In genomic region chr7:50771120-50772002, GRCh38 we compare ENCODE assay signal across 21 cellular contexts. TPM values are rescaled to one million over a fixed set of nuclear protein-coding genes. Genes with fewer than 3 reads are reported as not detected.
DNase-seq lines count a peak whose midpoint lies in the region; ATAC-seq and TF ChIP-seq lines count a peak whose summit lies in the region.
"Had no signal": no experiment of that assay in that cellular context is flagged by ENCODE, and none has a peak within 500 bp of the region (broad histone marks: within the 10 kb centered on the region; RNA-seq: fewer than 3 reads in every experiment).

No MANE protein-coding gene starts in this region.

- TF ChIP-seq CTCF in gastrocnemius medialis (IDR thresholded peaks at IDR 0.05 in 4 of 5, conservative IDR thresholded peaks at IDR 0.05 in 1 of 5): peak in 1 of 5 experiments; percentile 7

- DNase-seq in NCI-H146 (lab: John Stamatoyannopoulos, UW) (peak; percentile 15), NCI-H146 treated with DMSO at 0.1 percent for 48 hours (lab: John Stamatoyannopoulos, UW; ENCODE audit: unreplicated experiment) (no peak), cerebellar cortex (ENCODE audit: low spot score) (peak; percentile 89), right cardiac atrium (peak in 1 of 3 donors; percentile 64), gastrocnemius medialis (peak in 1 of 2 donors; percentile 42), iPS-NIHi11 (ENCODE audit: low spot score) (no peak), COR-L47 (lab: John Stamatoyannopoulos, UW) (no peak)
- DNase-seq: activated CD4-positive, alpha-beta memory T cell treated with anti-CD3 and anti-CD28 coated beads for 36 hours; activated CD4-positive, CD25-positive, alpha-beta regulatory T cell; activated effector memory CD4-positive, alpha-beta T cell treated with Interleukin-2 at 50 U/mL for 16 hours; activated naive CD8-positive, alpha-beta T cell treated with anti-CD3 and anti-CD28 coated beads, Interleukin-2, amount 10 ng/mL, durations not matched to agents 7 days and 5 days; cortex of kidney; mammary epithelial cell; MM.1S; NCI-H1417 treated with DMSO at 0.1 percent for 48 hours; NCI-H2171; NCI-H526 treated with DMSO at 0.1 percent for 48 hours; T1000; upper lobe of left lung had no signal

- TF ChIP-seq POLR2A in gastrocnemius medialis (IDR thresholded peaks at IDR 0.05): peak in 1 of 2 donors; percentile 16

- in situ Hi-C loops in gastrocnemius medialis (cut with MboI; ENCODE audit: low sequenced_read_pairs in 4 of 4): no loop called here

- H3K27me3 ChIP-seq in right cardiac atrium (ENCODE audit: control insufficient read depth, insufficient read depth) (no peaks in the 10 kb centered on the region), gastrocnemius medialis (no peaks in the 10 kb centered on the region)
- H3K27me3 ChIP-seq: upper lobe of left lung had no signal

- no peaks in the 10 kb centered on the region for H3K36me3 ChIP-seq in gastrocnemius medialis
- H3K36me3 ChIP-seq: upper lobe of left lung had no signal

- H3K4me3 ChIP-seq in right cardiac atrium (ENCODE audit: low read length) (no peak overlapping the region), gastrocnemius medialis (no peak overlapping the region)
- H3K4me3 ChIP-seq: upper lobe of left lung had no signal

- peaks cover 35% of the 10 kb centered on the region for H3K4me1 ChIP-seq in right cardiac atrium (ENCODE audit: control insufficient read depth, insufficient read depth, low read length)
- H3K4me1 ChIP-seq in gastrocnemius medialis: peaks cover 65 to 76% of the 10 kb centered on the region in 2 donors

- WGBS in right cardiac atrium: 50% methylated on average over 9 of the region's 9 CpGs

- ATAC-seq in right cardiac atrium (peak; percentile 59 to 73), gastrocnemius medialis (peak; percentile 67 to 76), GM19397 (IDR thresholded peaks at IDR 0.05; ENCODE audit: unreplicated experiment) (no peak)

- peak overlapping the region; percentile 49 for H3K27ac ChIP-seq in right cardiac atrium (ENCODE audit: low read length)
- H3K27ac ChIP-seq in gastrocnemius medialis: peak overlapping the region; percentile 57 to 66 (median 62)
- H3K27ac ChIP-seq: 22Rv1, upper lobe of left lung had no signal

- intact Hi-C loops in right cardiac atrium (cut with DNase I): no loop called here
- intact Hi-C loops in gastrocnemius medialis (cut with DNase I; ENCODE audit: low total_unique reads): no loop called here

- H3K9me3 ChIP-seq in right cardiac atrium (ENCODE audit: control insufficient read depth, low read length) (no peaks in the 10 kb centered on the region), gastrocnemius medialis (no peaks in the 10 kb centered on the region)
- H3K9me3 ChIP-seq: upper lobe of left lung had no signal

RNA-seq across cellular contexts. Expression of gene GRB10, which starts 11.3 kb away (rescaled TPM):
- total RNA-seq in right cardiac atrium (10 to 100 TPM; 52.0 to 86.0 (median 63.9) TPM), gastrocnemius medialis (10 to 100 TPM; 40.4 to 88.6 (median 61.1) TPM)
- 35.2 TPM for polyA plus RNA-seq in right cardiac atrium

Comparison
In these comparisons a context has a peak if more than half of its experiments do, and no peak if none do; other contexts are left out.
1. DNase-seq: peak in NCI-H146 (single experiment) and cerebellar cortex (single experiment); none in NCI-H146 treated with DMSO at 0.1 percent for 48 hours (single experiment), iPS-NIHi11 (single experiment) and COR-L47 (single experiment).